21 cellular contexts compared by ENCODE assay signal in the genomic region with DNA sequence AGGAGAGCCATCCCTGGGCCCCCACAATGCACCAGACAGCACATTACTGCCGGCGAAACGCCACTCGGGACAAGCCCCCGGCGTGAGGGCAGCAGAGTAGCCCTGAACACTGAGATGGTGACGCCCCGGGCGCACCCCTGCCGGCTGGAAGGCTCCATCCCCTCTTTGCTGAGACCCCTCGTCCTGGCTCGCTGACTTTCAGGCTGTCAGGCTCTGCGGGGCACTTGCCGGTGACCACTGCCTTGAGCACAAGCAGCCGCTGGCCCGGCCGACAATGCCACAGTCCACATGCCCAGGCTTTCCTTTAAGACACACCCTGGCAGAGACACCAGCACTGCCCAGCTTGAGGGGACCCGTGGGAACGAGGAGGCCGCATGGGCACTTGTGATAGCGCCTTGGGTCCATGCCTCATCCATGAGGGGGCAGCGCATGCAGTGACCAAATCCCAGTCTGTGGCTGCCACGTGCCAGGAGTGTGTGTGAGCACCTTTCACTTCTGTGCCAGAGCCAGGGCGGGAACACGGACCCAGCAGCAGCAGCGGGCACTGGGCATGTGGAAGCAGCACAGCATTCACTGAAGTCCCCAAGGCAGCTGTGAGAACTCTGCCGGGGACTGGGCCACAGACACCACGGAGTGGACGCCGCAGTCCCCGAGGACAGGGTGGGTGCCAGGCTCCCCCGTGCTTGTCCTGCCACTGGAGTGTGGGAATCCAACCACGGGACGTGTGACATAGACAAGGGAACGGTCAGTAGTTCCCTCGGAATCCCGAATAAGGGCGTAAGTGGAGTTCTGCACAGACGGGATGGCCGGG.
"Had no signal": no experiment of that assay in that cellular context is flagged by ENCODE, and none has a peak within 500 bp of the region (broad histone marks: within the 10 kb centered on the region; RNA-seq: fewer than 3 reads in every experiment).

No MANE protein-coding gene starts in this region.

- H3K4me1 ChIP-seq: lower lobe of right lung, pancreas, suprapubic skin, transverse colon, vagina had no signal

- H3K27ac ChIP-seq: lower lobe of right lung, neutrophil, pancreas, suprapubic skin, transverse colon, vagina had no signal

- H3K9me3 Mint-ChIP-seq: effector memory CD8-positive, alpha-beta T cell; natural killer cell; stimulated activated naive CD8-positive, alpha-beta T cell treated with anti-CD3 and anti-CD28 coated beads, Interleukin-15, amount 100 ng/mL, for 72 hours had no signal

- H3K4me3 ChIP-seq: lower lobe of right lung, pancreas, smooth muscle cell, suprapubic skin, transverse colon, vagina had no signal

- FAIRE-seq: frontal cortex, keratinocyte, pancreas had no signal

- H3K4me2 ChIP-seq: smooth muscle cell had no signal

- H3K27me3 Mint-ChIP-seq: effector memory CD8-positive, alpha-beta T cell; stimulated activated naive CD8-positive, alpha-beta T cell treated with anti-CD3 and anti-CD28 coated beads, Interleukin-15, amount 100 ng/mL, for 72 hours had no signal

- ATAC-seq: effector memory CD8-positive, alpha-beta T cell; left ventricle myocardium superior; lower lobe of right lung; natural killer cell; pancreas; sciatic nerve; stimulated activated naive CD8-positive, alpha-beta T cell treated with anti-CD3 and anti-CD28 coated beads, Interleukin-15, amount 100 ng/mL, for 72 hours had no signal

- H3K27ac Mint-ChIP-seq: natural killer cell had no signal

- H3K9me3 ChIP-seq: lower lobe of right lung, neutrophil, pancreas, suprapubic skin, transverse colon, vagina had no signal

- H3K36me3 Mint-ChIP-seq: natural killer cell had no signal

- DNase-seq: cortex of kidney; effector memory CD8-positive, alpha-beta T cell; left ventricle myocardium superior; lower lobe of right lung; natural killer cell; retina; stimulated activated CD4-positive, alpha-beta T cell treated with anti-CD3 and anti-CD28 coated beads, Interleukin-12 subunit alpha, Interleukin-12 subunit beta, amount 100 ng/mL, for 4 hours; stimulated activated CD4-positive, alpha-beta T cell treated with anti-CD3 and anti-CD28 coated beads, Interleukin-1b, Interleukin-23, amount 100 ng/mL, for 48 hours; stimulated activated CD4-positive, alpha-beta T cell treated with anti-CD3 and anti-CD28 coated beads, Interleukin-4, amount 100 ng/mL, for 1 hour; stimulated activated CD8-positive, alpha-beta memory T cell treated with anti-CD3 and anti-CD28 coated beads, Interleukin-4, amount 100 ng/mL, for 48 hours; stimulated activated naive CD4-positive, alpha-beta T cell; stimulated activated naive CD8-positive, alpha-beta T cell treated with anti-CD3 and anti-CD28 coated beads, Interleukin-15, amount 100 ng/mL, for 72 hours; transverse colon had no signal

- H3K27me3 ChIP-seq: neutrophil, pancreas, suprapubic skin, transverse colon, vagina had no signal

- H3K4me3 Mint-ChIP-seq: effector memory CD8-positive, alpha-beta T cell; natural killer cell; stimulated activated naive CD8-positive, alpha-beta T cell treated with anti-CD3 and anti-CD28 coated beads, Interleukin-15, amount 100 ng/mL, for 72 hours had no signal
